1 cellular context compared by ENCODE assay signal in genomic region chr19:19063183-19064097, GRCh38.
A peak's percentile ranks its signal among the peaks of the same experiment; 100 is the strongest.
TF ChIP-seq lines count a peak whose summit lies in the region.

SLC25A42 (plus strand) TSS chr19:19063994; CDS start chr19:19096125, 32,131 bp downstream.

TF ChIP-seq in HEK293, 187 proteins besides CTCF, POLR2A, EP300 and RAD21 (continued from another document and continues in another):
- TF ChIP-seq ZNF639 (tag by site-specific recombination; IDR thresholded peaks at IDR 0.05) (no peak), ZNF548 (tag by site-specific recombination; IDR thresholded peaks at IDR 0.05) (no peak), ZNF26 (tag by site-specific recombination; IDR thresholded peaks at IDR 0.05) (no peak), ZNF354C (tag by site-specific recombination; IDR thresholded peaks at IDR 0.05; ENCODE audit: borderline replicate concordance, low read depth) (no peak), ZNF677 (tag by site-specific recombination; IDR thresholded peaks at IDR 0.05) (no peak), ZNF114 (tag by site-specific recombination; IDR thresholded peaks at IDR 0.05) (no peak), KLF10 (tag by site-specific recombination; IDR thresholded peaks at IDR 0.05) (peak; percentile 99), ZNF140 (tag by site-specific recombination; IDR thresholded peaks at IDR 0.05) (no peak), GLI2 (tag by site-specific recombination; IDR thresholded peaks at IDR 0.05; ENCODE audit: borderline replicate concordance, low read depth) (no peak), ZNF664 (tag by site-specific recombination; IDR thresholded peaks at IDR 0.05) (no peak), ZNF391 (tag by site-specific recombination; IDR thresholded peaks at IDR 0.05; ENCODE audit: borderline replicate concordance, low read depth) (no peak), ZNF248 (tag by site-specific recombination; IDR thresholded peaks at IDR 0.05) (no peak), ZNF302 (tag by site-specific recombination; IDR thresholded peaks at IDR 0.05; ENCODE audit: low read depth) (no peak), FEZF1 (tag by site-specific recombination; IDR thresholded peaks at IDR 0.05) (no peak), ZNF585B (tag by site-specific recombination; IDR thresholded peaks at IDR 0.05) (no peak), ZNF366 (tag by site-specific recombination; conservative IDR thresholded peaks at IDR 0.05) (no peak), ZNF155 (tag by site-specific recombination; IDR thresholded peaks at IDR 0.05) (no peak), ZNF560 (tag by site-specific recombination; IDR thresholded peaks at IDR 0.05; ENCODE audit: borderline replicate concordance) (no peak), ZFP3 (tag by site-specific recombination; IDR thresholded peaks at IDR 0.05; ENCODE audit: low read depth) (no peak), ZNF837 (tag by site-specific recombination; IDR thresholded peaks at IDR 0.05) (no peak), ZBTB20 (tag by site-specific recombination; IDR thresholded peaks at IDR 0.05) (no peak), ZBTB49 (tag by site-specific recombination; IDR thresholded peaks at IDR 0.05; ENCODE audit: low read depth) (no peak), ZFP69B (tag by site-specific recombination; IDR thresholded peaks at IDR 0.05) (no peak), ZIC2 (tag by site-specific recombination; IDR thresholded peaks at IDR 0.05) (peak; percentile 97), ZFP37 (tag by site-specific recombination; IDR thresholded peaks at IDR 0.05) (no peak), PRDM1 (tag by site-specific recombination; IDR thresholded peaks at IDR 0.05) (no peak), ZNF670 (tag by site-specific recombination; IDR thresholded peaks at IDR 0.05; ENCODE audit: low read depth) (no peak), WT1 (tag by site-specific recombination; IDR thresholded peaks at IDR 0.05) (no peak), ZNF10 (tag by site-specific recombination; IDR thresholded peaks at IDR 0.05) (no peak), ZNF645 (tag by site-specific recombination; IDR thresholded peaks at IDR 0.05) (no peak), ZNF596 (tag by site-specific recombination; IDR thresholded peaks at IDR 0.05) (no peak), ZNF48 (tag by site-specific recombination; IDR thresholded peaks at IDR 0.05) (no peak), ZBTB17 (tag by site-specific recombination; IDR thresholded peaks at IDR 0.05) (no peak), ZNF274 (IDR thresholded peaks at IDR 0.05; ENCODE audit: low read length) (no peak), ZNF274 (tag by site-specific recombination; IDR thresholded peaks at IDR 0.05; ENCODE audit: borderline replicate concordance) (no peak), ZNF398 (tag by site-specific recombination; IDR thresholded peaks at IDR 0.05) (no peak), INSM2 (tag by site-specific recombination; IDR thresholded peaks at IDR 0.05) (no peak), ZNF341 (tag by site-specific recombination; IDR thresholded peaks at IDR 0.05; ENCODE audit: low read depth) (no peak)
- TF ChIP-seq, protein P1, sequence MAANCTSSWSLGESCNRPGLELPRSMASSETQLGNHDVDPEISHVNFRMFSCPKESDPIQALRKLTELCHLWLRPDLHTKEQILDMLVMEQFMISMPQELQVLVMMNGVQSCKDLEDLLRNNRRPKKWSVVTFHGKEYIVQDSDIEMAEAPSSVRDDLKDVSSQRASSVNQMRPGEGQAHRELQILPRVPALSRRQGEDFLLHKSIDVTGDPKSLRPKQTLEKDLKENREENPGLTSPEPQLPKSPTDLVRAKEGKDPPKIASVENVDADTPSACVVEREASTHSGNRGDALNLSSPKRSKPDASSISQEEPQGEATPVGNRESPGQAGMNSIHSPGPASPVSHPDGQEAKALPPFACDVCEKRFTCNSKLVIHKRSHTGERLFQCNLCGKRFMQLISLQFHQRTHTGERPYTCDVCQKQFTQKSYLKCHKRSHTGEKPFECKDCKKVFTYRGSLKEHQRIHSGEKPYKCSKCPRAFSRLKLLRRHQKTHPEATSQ (tag by site-specific recombination; IDR thresholded peaks at IDR 0.05) = no peak
- TF ChIP-seq, protein P2, sequence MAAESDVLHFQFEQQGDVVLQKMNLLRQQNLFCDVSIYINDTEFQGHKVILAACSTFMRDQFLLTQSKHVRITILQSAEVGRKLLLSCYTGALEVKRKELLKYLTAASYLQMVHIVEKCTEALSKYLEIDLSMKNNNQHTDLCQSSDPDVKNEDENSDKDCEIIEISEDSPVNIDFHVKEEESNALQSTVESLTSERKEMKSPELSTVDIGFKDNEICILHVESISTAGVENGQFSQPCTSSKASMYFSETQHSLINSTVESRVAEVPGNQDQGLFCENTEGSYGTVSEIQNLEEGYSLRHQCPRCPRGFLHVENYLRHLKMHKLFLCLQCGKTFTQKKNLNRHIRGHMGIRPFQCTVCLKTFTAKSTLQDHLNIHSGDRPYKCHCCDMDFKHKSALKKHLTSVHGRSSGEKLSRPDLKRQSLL (tag by site-specific recombination; IDR thresholded peaks at IDR 0.05) = no peak
- TF ChIP-seq, protein P3, sequence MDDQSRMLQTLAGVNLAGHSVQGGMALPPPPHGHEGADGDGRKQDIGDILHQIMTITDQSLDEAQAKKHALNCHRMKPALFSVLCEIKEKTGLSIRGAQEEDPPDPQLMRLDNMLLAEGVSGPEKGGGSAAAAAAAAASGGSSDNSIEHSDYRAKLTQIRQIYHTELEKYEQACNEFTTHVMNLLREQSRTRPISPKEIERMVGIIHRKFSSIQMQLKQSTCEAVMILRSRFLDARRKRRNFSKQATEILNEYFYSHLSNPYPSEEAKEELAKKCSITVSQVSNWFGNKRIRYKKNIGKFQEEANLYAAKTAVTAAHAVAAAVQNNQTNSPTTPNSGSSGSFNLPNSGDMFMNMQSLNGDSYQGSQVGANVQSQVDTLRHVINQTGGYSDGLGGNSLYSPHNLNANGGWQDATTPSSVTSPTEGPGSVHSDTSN (CRISPR knock-in tag; IDR thresholded peaks at IDR 0.05) = peak; percentile 100
- TF ChIP-seq, protein P4, sequence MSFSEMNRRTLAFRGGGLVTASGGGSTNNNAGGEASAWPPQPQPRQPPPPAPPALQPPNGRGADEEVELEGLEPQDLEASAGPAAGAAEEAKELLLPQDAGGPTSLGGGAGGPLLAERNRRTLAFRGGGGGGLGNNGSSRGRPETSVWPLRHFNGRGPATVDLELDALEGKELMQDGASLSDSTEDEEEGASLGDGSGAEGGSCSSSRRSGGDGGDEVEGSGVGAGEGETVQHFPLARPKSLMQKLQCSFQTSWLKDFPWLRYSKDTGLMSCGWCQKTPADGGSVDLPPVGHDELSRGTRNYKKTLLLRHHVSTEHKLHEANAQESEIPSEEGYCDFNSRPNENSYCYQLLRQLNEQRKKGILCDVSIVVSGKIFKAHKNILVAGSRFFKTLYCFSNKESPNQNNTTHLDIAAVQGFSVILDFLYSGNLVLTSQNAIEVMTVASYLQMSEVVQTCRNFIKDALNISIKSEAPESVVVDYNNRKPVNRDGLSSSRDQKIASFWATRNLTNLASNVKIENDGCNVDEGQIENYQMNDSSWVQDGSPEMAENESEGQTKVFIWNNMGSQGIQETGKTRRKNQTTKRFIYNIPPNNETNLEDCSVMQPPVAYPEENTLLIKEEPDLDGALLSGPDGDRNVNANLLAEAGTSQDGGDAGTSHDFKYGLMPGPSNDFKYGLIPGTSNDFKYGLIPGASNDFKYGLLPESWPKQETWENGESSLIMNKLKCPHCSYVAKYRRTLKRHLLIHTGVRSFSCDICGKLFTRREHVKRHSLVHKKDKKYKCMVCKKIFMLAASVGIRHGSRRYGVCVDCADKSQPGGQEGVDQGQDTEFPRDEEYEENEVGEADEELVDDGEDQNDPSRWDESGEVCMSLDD (tag by site-specific recombination; IDR thresholded peaks at IDR 0.05) = peak; percentile 97
- TF ChIP-seq, protein P5, sequence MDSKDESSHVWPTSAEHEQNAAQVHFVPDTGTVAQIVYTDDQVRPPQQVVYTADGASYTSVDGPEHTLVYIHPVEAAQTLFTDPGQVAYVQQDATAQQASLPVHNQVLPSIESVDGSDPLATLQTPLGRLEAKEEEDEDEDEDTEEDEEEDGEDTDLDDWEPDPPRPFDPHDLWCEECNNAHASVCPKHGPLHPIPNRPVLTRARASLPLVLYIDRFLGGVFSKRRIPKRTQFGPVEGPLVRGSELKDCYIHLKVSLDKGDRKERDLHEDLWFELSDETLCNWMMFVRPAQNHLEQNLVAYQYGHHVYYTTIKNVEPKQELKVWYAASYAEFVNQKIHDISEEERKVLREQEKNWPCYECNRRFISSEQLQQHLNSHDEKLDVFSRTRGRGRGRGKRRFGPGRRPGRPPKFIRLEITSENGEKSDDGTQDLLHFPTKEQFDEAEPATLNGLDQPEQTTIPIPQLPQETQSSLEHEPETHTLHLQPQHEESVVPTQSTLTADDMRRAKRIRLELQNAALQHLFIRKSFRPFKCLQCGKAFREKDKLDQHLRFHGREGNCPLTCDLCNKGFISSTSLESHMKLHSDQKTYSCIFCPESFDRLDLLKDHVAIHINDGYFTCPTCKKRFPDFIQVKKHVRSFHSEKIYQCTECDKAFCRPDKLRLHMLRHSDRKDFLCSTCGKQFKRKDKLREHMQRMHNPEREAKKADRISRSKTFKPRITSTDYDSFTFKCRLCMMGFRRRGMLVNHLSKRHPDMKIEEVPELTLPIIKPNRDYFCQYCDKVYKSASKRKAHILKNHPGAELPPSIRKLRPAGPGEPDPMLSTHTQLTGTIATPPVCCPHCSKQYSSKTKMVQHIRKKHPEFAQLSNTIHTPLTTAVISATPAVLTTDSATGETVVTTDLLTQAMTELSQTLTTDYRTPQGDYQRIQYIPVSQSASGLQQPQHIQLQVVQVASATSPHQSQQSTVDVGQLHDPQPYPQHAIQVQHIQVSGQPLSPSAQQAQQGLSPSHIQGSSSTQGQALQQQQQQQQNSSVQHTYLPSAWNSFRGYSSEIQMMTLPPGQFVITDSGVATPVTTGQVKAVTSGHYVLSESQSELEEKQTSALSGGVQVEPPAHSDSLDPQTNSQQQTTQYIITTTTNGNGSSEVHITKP (tag by site-specific recombination; IDR thresholded peaks at IDR 0.05) = no peak
